In the genomic region with DNA sequence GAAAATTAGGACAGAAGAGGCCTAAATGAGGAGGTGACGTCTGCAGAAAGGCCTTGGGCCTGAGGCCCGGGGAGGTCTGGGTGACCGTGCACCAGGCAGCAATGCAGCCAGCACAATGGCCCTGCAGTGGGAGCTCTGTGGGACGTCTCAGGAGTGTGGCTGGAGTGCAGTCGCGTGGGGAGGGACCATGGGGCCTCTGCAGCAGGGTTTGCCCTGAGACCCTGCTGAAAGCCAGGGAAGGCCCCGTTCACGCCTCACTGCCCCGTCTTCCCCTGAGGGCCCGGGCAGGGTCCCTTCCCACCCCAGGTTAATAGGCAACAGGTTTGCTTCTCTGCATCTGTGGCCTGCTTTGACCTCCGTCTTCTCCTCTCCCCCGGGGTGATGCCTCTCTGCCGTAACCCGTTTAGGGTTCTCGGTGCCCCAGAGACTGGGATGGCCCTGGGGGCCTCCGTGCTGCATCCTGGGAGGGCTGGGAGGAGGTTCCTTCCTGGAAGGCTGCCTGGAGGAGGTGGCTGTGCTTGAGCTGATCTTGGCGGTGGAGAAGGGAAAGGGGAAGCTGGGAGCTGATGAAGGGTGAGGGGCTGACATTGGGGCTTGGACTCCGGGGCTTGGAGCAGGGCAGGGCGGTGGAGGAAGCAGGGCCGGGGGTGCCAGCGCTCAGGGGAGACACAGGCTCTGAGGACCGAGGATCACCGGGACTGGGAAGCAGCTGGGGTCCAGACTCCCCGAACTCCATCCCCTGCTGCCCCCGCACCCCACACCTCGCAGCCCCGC, we compare ENCODE assay signal across 16 cellular contexts. TPM values are rescaled to one million over a fixed set of nuclear protein-coding genes. Genes with fewer than 3 reads are reported as not detected.
DNase-seq lines count a peak whose midpoint lies in the region; ATAC-seq and TF ChIP-seq lines count a peak whose summit lies in the region.
"Had no signal": no experiment of that assay in that cellular context is flagged by ENCODE, and none has a peak within 500 bp of the region (broad histone marks: within the 10 kb centered on the region; RNA-seq: fewer than 3 reads in every experiment).

No MANE protein-coding gene starts in this region.

- no peak for TF ChIP-seq CTCF in testis (IDR thresholded peaks at IDR 0.05)

- WGBS in esophagus, 2 donors: 52 to 58% methylated on average over 27 of the region's 27 CpGs
- 73 to 76% methylated on average over 17 to 22 of the region's 27 CpGs for WGBS in mesodermal cell (ENCODE audit: insufficient coverage in 2 of 2), 2 experiments
- 22 to 24% methylated on average over 11 to 27 of the region's 27 CpGs for WGBS in testis, 2 donors

- H3K9me3 ChIP-seq in SJCRH30 (replicated peaks) (no peaks in the 10 kb centered on the region; the same call in 1 of the 2 replicates), esophagus (ENCODE audit: control insufficient read depth in 2 of 2, insufficient read depth in 1 of 2, low read depth in 1 of 2, low read length in 1 of 2) (peaks cover 0 to 7% of the 10 kb centered on the region in 2 donors), mesodermal cell (ENCODE audit: control insufficient read depth, low read length) (peaks cover 11% of the 10 kb centered on the region), testis (no peaks in the 10 kb centered on the region)

- DNase-seq in SJCRH30: peak; percentile 87 to 89
- DNase-seq in testis: peak; percentile 67
- no peak for DNase-seq in NCI-H82 treated with DMSO at 0.1 percent for 48 hours (lab: John Stamatoyannopoulos, UW; ENCODE audit: unreplicated experiment)
- DNase-seq in cerebellum (ENCODE audit: low spot score): no peak
- DNase-seq: CD4-positive, CD25-positive, alpha-beta regulatory T cell; GF-D8; IMR-90; NCI-H1105 treated with DMSO at 0.1 percent for 48 hours; NCI-H510A treated with DMSO at 0.1 percent for 48 hours had no signal

- H3K4me3 ChIP-seq in SJCRH30: peak overlapping the region; percentile 12; the same call in 1 of the 2 replicates
- H3K4me3 ChIP-seq in esophagus (ENCODE audit: low read depth in 1 of 2, low read length in 2 of 2): no peak overlapping the region
- H3K4me3 ChIP-seq in mesodermal cell (ENCODE audit: extremely low read depth, insufficient read depth, low read length, poor library complexity, severe bottlenecking): no peak overlapping the region
- no peak overlapping the region for H3K4me3 ChIP-seq in testis
- H3K4me3 ChIP-seq: cardiac muscle cell had no signal

- H3K4me1 ChIP-seq in SJCRH30 (peaks cover 6% of the 10 kb centered on the region), esophagus (ENCODE audit: control insufficient read depth in 2 of 2, insufficient read depth in 2 of 2, low read length in 1 of 2) (peaks cover 0 to 5% of the 10 kb centered on the region in 2 donors), mesodermal cell (ENCODE audit: control insufficient read depth, insufficient read depth, low read length, poor library complexity, severe bottlenecking) (no peaks in the 10 kb centered on the region), testis (peaks cover 32% of the 10 kb centered on the region)

- intact Hi-C loops in testis (cut with DNase I; ENCODE audit: low total_unique reads): no loop called here

- no peak for ATAC-seq in GM21526 (IDR thresholded peaks at IDR 0.05; ENCODE audit: low FRiP score, unreplicated experiment)
- no peak for ATAC-seq in GM19328 (IDR thresholded peaks at IDR 0.05; ENCODE audit: unreplicated experiment)

- H3K27me3 ChIP-seq in SJCRH30: no peaks in the 10 kb centered on the region
- H3K27me3 ChIP-seq in esophagus (ENCODE audit: control insufficient read depth in 1 of 2, insufficient read depth in 2 of 2, low read length in 2 of 2): no peaks in the 10 kb centered on the region
- H3K27me3 ChIP-seq in testis: no peaks in the 10 kb centered on the region
- H3K27me3 ChIP-seq: cardiac muscle cell had no signal

- H3K36me3 ChIP-seq in SJCRH30 (no peaks in the 10 kb centered on the region), esophagus (ENCODE audit: control insufficient read depth in 2 of 2, insufficient read depth in 2 of 2, low read length in 1 of 2) (no peaks in the 10 kb centered on the region), mesodermal cell (ENCODE audit: control insufficient read depth, insufficient read depth, low read length) (peaks cover 12% of the 10 kb centered on the region), testis (ENCODE audit: low read depth, missing control alignments) (no peaks in the 10 kb centered on the region)
- H3K36me3 ChIP-seq: cardiac muscle cell had no signal

- H3K27ac ChIP-seq in SJCRH30 (peak overlapping the region; percentile 58), esophagus (ENCODE audit: low read depth in 2 of 2, low read length in 1 of 2) (peak overlapping the region; percentile 2 to 26), mesodermal cell (ENCODE audit: low read depth, low read length, severe bottlenecking) (peak overlapping the region; percentile 36), testis (peak overlapping the region; percentile 74 to 80)
- H3K27ac ChIP-seq: cardiac muscle cell had no signal

- TF ChIP-seq POLR2A in testis (IDR thresholded peaks at IDR 0.05): no peak

RNA-seq across cellular contexts. Expression of gene PALM, which starts 9.7 kb away (rescaled TPM):
- total RNA-seq in SJCRH30 (2014; rRNA removed; shearing (Covaris generic)): 4.4 and 4.6 TPM in 2 replicates
- 1 to 10 TPM; 4.8 to 7.6 TPM for polyA plus RNA-seq in esophagus
- 54.7 TPM for polyA plus RNA-seq in mesodermal cell (2013, experiment 1 of 2)
- polyA plus RNA-seq in mesodermal cell (2013, experiment 2 of 2): 45.9 TPM
- total RNA-seq in testis: 10 to 100 TPM; 35.5 to 47.8 TPM
- 46.4 TPM for polyA plus RNA-seq in testis (ENCODE audit: insufficient read depth, low read depth, low replicate concordance)
- 44.6 TPM for total RNA-seq in cerebellum
- total RNA-seq: CD4-positive, CD25-positive, alpha-beta regulatory T cell; RPMI7951 had no signal
- polyA plus RNA-seq: CD4-positive, CD25-positive, alpha-beta regulatory T cell had no signal

RNA-seq across cellular contexts. Expression of gene PRSS57, which starts 23.2 kb away (rescaled TPM):
- not detected in 2 replicates for total RNA-seq in SJCRH30 (2014; rRNA removed; shearing (Covaris generic))
- not detected for polyA plus RNA-seq in esophagus
- polyA plus RNA-seq in mesodermal cell (2013, experiment 1 of 2): not detected
- polyA plus RNA-seq in mesodermal cell (2013, experiment 2 of 2): not detected
- total RNA-seq in testis: not detected
- not detected for polyA plus RNA-seq in testis (ENCODE audit: insufficient read depth, low read depth, low replicate concordance)
- total RNA-seq in cerebellum: not detected
- total RNA-seq: cardiac muscle cell, epithelial cell of proximal tubule, IMR-90, RPMI7951 had no signal
- polyA plus RNA-seq: cardiac muscle cell; CD4-positive, CD25-positive, alpha-beta regulatory T cell; IMR-90 had no signal

RNA-seq across cellular contexts. Expression of gene MISP, which starts 32.5 kb away (rescaled TPM):
- 0.18 and 0.41 TPM in 2 replicates for total RNA-seq in SJCRH30 (2014; rRNA removed; shearing (Covaris generic))
- polyA plus RNA-seq in esophagus (under 1 TPM; 0.08 to 0.11 TPM), testis (ENCODE audit: insufficient read depth, low read depth, low replicate concordance) (1.1 TPM)
- 0.37 TPM for polyA plus RNA-seq in mesodermal cell (2013, experiment 1 of 2)
- 0.15 TPM for polyA plus RNA-seq in mesodermal cell (2013, experiment 2 of 2)
- total RNA-seq in testis (1 to 10 TPM; 1.1 to 3.1 TPM), cerebellum (0.18 TPM)
- total RNA-seq: CD4-positive, CD25-positive, alpha-beta regulatory T cell; IMR-90; RPMI7951 had no signal
- polyA plus RNA-seq: cardiac muscle cell; CD4-positive, CD25-positive, alpha-beta regulatory T cell; IMR-90 had no signal

RNA-seq across cellular contexts. Expression of gene FSTL3, which starts 42.2 kb away (rescaled TPM):
- total RNA-seq in SJCRH30 (2014; rRNA removed; shearing (Covaris generic)): 6.5 and 8.0 TPM in 2 replicates
- polyA plus RNA-seq in esophagus (1 to 10 TPM; 5.9 to 7.8 TPM), testis (ENCODE audit: insufficient read depth, low read depth, low replicate concordance) (98.6 TPM)
- 15.9 TPM for polyA plus RNA-seq in mesodermal cell (2013, experiment 1 of 2)
- 11.7 TPM for polyA plus RNA-seq in mesodermal cell (2013, experiment 2 of 2)
- total RNA-seq in testis (100 to 1,000 TPM; 343 to 397 TPM), cerebellum (3.2 TPM)

RNA-seq across cellular contexts. Expression of gene RNF126, which starts 55.4 kb away (rescaled TPM):
- 37.6 and 38.8 TPM in 2 replicates for total RNA-seq in SJCRH30 (2014; rRNA removed; shearing (Covaris generic))
- polyA plus RNA-seq in esophagus (10 to 100 TPM; 38.4 to 61.5 TPM), testis (ENCODE audit: insufficient read depth, low read depth, low replicate concordance) (107 TPM)
- 48.9 TPM for polyA plus RNA-seq in mesodermal cell (2013, experiment 1 of 2)
- 40.3 TPM for polyA plus RNA-seq in mesodermal cell (2013, experiment 2 of 2)
- total RNA-seq in testis (100 to 1,000 TPM; 148 to 158 TPM), cerebellum (13.2 TPM)

Comparison
In these comparisons a context has a peak if more than half of its experiments do, and no peak if none do; other contexts are left out.
1. DNase-seq: peak in SJCRH30 (2 of 2) and testis (single experiment); none in NCI-H82 treated with DMSO at 0.1 percent for 48 hours (single experiment) and cerebellum (single experiment).
2. H3K27ac ChIP-seq: peak in every context shown above with its lines; median percentile 77 in testis; 58 in SJCRH30; 36 in mesodermal cell; 14 in esophagus.